In genomic region chr6:28206527-28207243, GRCh38 we compare ENCODE assay signal across 13 cellular contexts. TPM values are rescaled to one million over a fixed set of nuclear protein-coding genes. Genes with fewer than 3 reads are reported as not detected.
DNase-seq lines count a peak whose midpoint lies in the region; ATAC-seq, FAIRE-seq and TF ChIP-seq lines count a peak whose summit lies in the region.
"Had no signal": no experiment of that assay in that cellular context is flagged by ENCODE, and none has a peak within 500 bp of the region (broad histone marks: within the 10 kb centered on the region; RNA-seq: fewer than 3 reads in every experiment).

No MANE protein-coding gene starts in this region.

- no peak for TF ChIP-seq POLR2A in testis (IDR thresholded peaks at IDR 0.05)

- H3K4me3 Mint-ChIP-seq in activated CD4-positive, alpha-beta T cell treated with anti-CD3 and anti-CD28 coated beads, Interleukin-2, amount 10 ng/mL, durations not matched to agents 24 days and 14 days = peak overlapping the region; percentile 73
- peak overlapping the region; percentile 76 for H3K4me3 Mint-ChIP-seq in activated CD8-positive, alpha-beta T cell treated with anti-CD3 and anti-CD28 coated beads for 36 hours
- H3K4me3 Mint-ChIP-seq in Caco-2 (ENCODE audit: unreplicated experiment) = no peak overlapping the region

- no peak for ATAC-seq in activated CD8-positive, alpha-beta T cell treated with anti-CD3 and anti-CD28 coated beads for 36 hours

- H3K27ac ChIP-seq in iPS-18a (ENCODE audit: low read length) = no peak overlapping the region
- H3K27ac ChIP-seq in testis = no peak overlapping the region
- H3K27ac ChIP-seq: PC-9 had no signal

- intact Hi-C loops in activated CD4-positive, alpha-beta T cell treated with anti-CD3 and anti-CD28 coated beads, Interleukin-2, amount 10 ng/mL, durations not matched to agents 24 days and 14 days (cut with micrococcal nuclease) = no loop called here
- intact Hi-C loops in activated CD8-positive, alpha-beta T cell treated with anti-CD3 and anti-CD28 coated beads for 36 hours (cut with micrococcal nuclease) = loop anchor here (5.0 kb wide), 1 partner anchor 59 kb away; no protein-coding TSS in a partner anchor
- intact Hi-C loops in testis (cut with DNase I; ENCODE audit: low total_unique reads) = no loop called here
- intact Hi-C loops in Caco-2 (cut with micrococcal nuclease; ENCODE audit: unreplicated experiment) = no loop called here

- no peak overlapping the region for H3K27ac Mint-ChIP-seq in activated CD4-positive, alpha-beta T cell treated with anti-CD3 and anti-CD28 coated beads, Interleukin-2, amount 10 ng/mL, durations not matched to agents 24 days and 14 days
- H3K27ac Mint-ChIP-seq in activated CD8-positive, alpha-beta T cell treated with anti-CD3 and anti-CD28 coated beads for 36 hours = no peak overlapping the region
- H3K27ac Mint-ChIP-seq in Caco-2 (ENCODE audit: unreplicated experiment) = no peak overlapping the region
- H3K27ac Mint-ChIP-seq: stimulated activated naive CD8-positive, alpha-beta T cell treated with anti-CD3 and anti-CD28 coated beads, Interleukin-15, amount 100 ng/mL, for 72 hours had no signal

- no peak for TF ChIP-seq CTCF in activated CD8-positive, alpha-beta T cell treated with anti-CD3 and anti-CD28 coated beads for 36 hours (IDR thresholded peaks at IDR 0.05)
- TF ChIP-seq CTCF in testis (IDR thresholded peaks at IDR 0.05) (no peak), Caco-2 (IDR thresholded peaks at IDR 0.05; ENCODE audit: insufficient read depth in 1 of 2, low read depth in 1 of 2, low read length in 1 of 2, severe bottlenecking in 1 of 2, unreplicated experiment in 1 of 2) (no peak)

- H3K4me1 ChIP-seq in iPS-18a (ENCODE audit: control insufficient read depth, low read depth, low read length) (peaks cover 14% of the 10 kb centered on the region), testis (no peaks in the 10 kb centered on the region), Caco-2 (no peaks in the 10 kb centered on the region)

- WGBS in testis, 2 donors = 15 to 16% methylated on average over 10 of the region's 10 CpGs

- H3K4me3 ChIP-seq in iPS-18a (ENCODE audit: low read length) = peak overlapping the region; percentile 67
- peak overlapping the region; percentile 17 to 38 for H3K4me3 ChIP-seq in testis
- H3K4me3 ChIP-seq in Caco-2 (ENCODE audit: low read depth, low read length) = no peak overlapping the region

- CTCF ChIA-PET in activated CD8-positive, alpha-beta T cell treated with anti-CD3 and anti-CD28 coated beads for 36 hours (lab: Charles Lee) = interaction anchor here (0.9 kb wide), 1 partner anchor 149 kb away, joined by 3 read pairs; no protein-coding TSS in a partner anchor
- CTCF ChIA-PET in Caco-2 (lab: Charles Lee) = no interaction called here

- H3K27me3 ChIP-seq in iPS-18a (ENCODE audit: control insufficient read depth, insufficient read depth, low read length) (peaks cover 88% of the 10 kb centered on the region), testis (no peaks in the 10 kb centered on the region), Caco-2 (replicated peaks; ENCODE audit: control insufficient read depth, insufficient read depth, low read length) (no peaks in the 10 kb centered on the region)

- no peaks in the 10 kb centered on the region for H3K36me3 ChIP-seq in iPS-18a (ENCODE audit: control insufficient read depth, low read depth, low read length)
- H3K36me3 ChIP-seq in testis (ENCODE audit: low read depth, missing control alignments) = no peaks in the 10 kb centered on the region
- no peaks in the 10 kb centered on the region for H3K36me3 ChIP-seq in Caco-2 (ENCODE audit: control insufficient read depth, insufficient read depth, low read length)

- FAIRE-seq in RCC 7860 (lab: Jason Lieb, UNC) = no peak

- POLR2A ChIA-PET in activated CD8-positive, alpha-beta T cell treated with anti-CD3 and anti-CD28 coated beads for 36 hours (lab: Charles Lee) = interaction anchor here (1.3 kb wide), 1 partner anchor 11 kb away, joined by 3 read pairs; no protein-coding TSS in a partner anchor
- POLR2A ChIA-PET in Caco-2 (lab: Charles Lee) = no interaction called here

- BruUV-seq in Caco-2 (replicated peaks; lab: Mats Ljungman, UMichigan) = no TSS peak

- peaks cover 22% of the 10 kb centered on the region for H3K9me3 Mint-ChIP-seq in activated CD4-positive, alpha-beta T cell treated with anti-CD3 and anti-CD28 coated beads, Interleukin-2, amount 10 ng/mL, durations not matched to agents 24 days and 14 days
- peaks cover 7% of the 10 kb centered on the region for H3K9me3 Mint-ChIP-seq in activated CD8-positive, alpha-beta T cell treated with anti-CD3 and anti-CD28 coated beads for 36 hours
- no peaks in the 10 kb centered on the region for H3K9me3 Mint-ChIP-seq in Caco-2 (ENCODE audit: unreplicated experiment)
- H3K9me3 Mint-ChIP-seq: dendritic cell treated with granulocyte-macrophage colony-stimulating factor and Interleukin-4, amounts not matched to agents 40 ng/mL and 50 ng/mL, for 4 days had no signal

- H3K4me1 Mint-ChIP-seq in activated CD4-positive, alpha-beta T cell treated with anti-CD3 and anti-CD28 coated beads, Interleukin-2, amount 10 ng/mL, durations not matched to agents 24 days and 14 days = peaks cover 16% of the 10 kb centered on the region
- H3K4me1 Mint-ChIP-seq in activated CD8-positive, alpha-beta T cell treated with anti-CD3 and anti-CD28 coated beads for 36 hours (ENCODE audit: low read depth) = peaks cover 14% of the 10 kb centered on the region
- no peaks in the 10 kb centered on the region for H3K4me1 Mint-ChIP-seq in Caco-2 (ENCODE audit: low read depth, unreplicated experiment)

- H3K36me3 Mint-ChIP-seq in activated CD4-positive, alpha-beta T cell treated with anti-CD3 and anti-CD28 coated beads, Interleukin-2, amount 10 ng/mL, durations not matched to agents 24 days and 14 days (ENCODE audit: low read depth) = no peaks in the 10 kb centered on the region
- peaks cover 6% of the 10 kb centered on the region for H3K36me3 Mint-ChIP-seq in activated CD8-positive, alpha-beta T cell treated with anti-CD3 and anti-CD28 coated beads for 36 hours (ENCODE audit: low read depth)
- H3K36me3 Mint-ChIP-seq in Caco-2 (ENCODE audit: insufficient read depth, unreplicated experiment) = no peaks in the 10 kb centered on the region

- H3K9me3 ChIP-seq in iPS-18a (ENCODE audit: control insufficient read depth, low read depth, low read length) = no peaks in the 10 kb centered on the region
- H3K9me3 ChIP-seq in testis = no peaks in the 10 kb centered on the region
- no peaks in the 10 kb centered on the region for H3K9me3 ChIP-seq in Caco-2

- DNase-seq in activated CD4-positive, alpha-beta T cell treated with anti-CD3 and anti-CD28 coated beads, Interleukin-2, amount 10 ng/mL, durations not matched to agents 24 days and 14 days = peak; percentile 52
- no peak for DNase-seq in activated CD4-positive, alpha-beta T cell treated with anti-CD3 and anti-CD28 coated beads for 48 hours
- no peak for DNase-seq in activated CD8-positive, alpha-beta T cell treated with anti-CD3 and anti-CD28 coated beads for 36 hours
- no peak for DNase-seq in testis
- no peak for DNase-seq in SKM-1 treated with dmso at 0.1 percent for 144 hours (lab: John Stamatoyannopoulos, UW; ENCODE audit: unreplicated experiment)
- DNase-seq in RCC 7860 (ENCODE audit: low spot score) = no peak
- DNase-seq in Caco-2 = no peak
- DNase-seq: activated gamma-delta T cell, PC-9 had no signal

- peaks cover 61% of the 10 kb centered on the region for H3K27me3 Mint-ChIP-seq in activated CD4-positive, alpha-beta T cell treated with anti-CD3 and anti-CD28 coated beads, Interleukin-2, amount 10 ng/mL, durations not matched to agents 24 days and 14 days
- peaks cover 63% of the 10 kb centered on the region for H3K27me3 Mint-ChIP-seq in activated CD8-positive, alpha-beta T cell treated with anti-CD3 and anti-CD28 coated beads for 36 hours
- peaks cover 14% of the 10 kb centered on the region for H3K27me3 Mint-ChIP-seq in Caco-2 (ENCODE audit: insufficient read depth, unreplicated experiment)

- no peak overlapping the region for H3K9ac ChIP-seq in iPS-18a (ENCODE audit: low read length)

RNA-seq across cellular contexts. Expression of gene ZSCAN9, which starts 18.4 kb away (rescaled TPM):
- 5.2 and 6.3 TPM in 2 replicates for total RNA-seq in activated CD4-positive, alpha-beta T cell treated with anti-CD3 and anti-CD28 coated beads, Interleukin-2, amount 10 ng/mL, durations not matched to agents 24 days and 14 days
- total RNA-seq in activated CD8-positive, alpha-beta T cell treated with anti-CD3 and anti-CD28 coated beads for 36 hours = 1 to 10 TPM; 2.5 to 3.0 TPM
- total RNA-seq in testis (10 to 100 TPM; 36.5 to 38.2 TPM), Caco-2 (2022) (13.7 and 13.9 TPM in 2 replicates)
- 39.6 TPM for polyA plus RNA-seq in testis (ENCODE audit: insufficient read depth, low read depth, low replicate concordance)

RNA-seq across cellular contexts. Expression of gene ZKSCAN4, which starts 45.4 kb away (rescaled TPM):
- total RNA-seq in activated CD4-positive, alpha-beta T cell treated with anti-CD3 and anti-CD28 coated beads, Interleukin-2, amount 10 ng/mL, durations not matched to agents 24 days and 14 days = 3.8 and 4.9 TPM in 2 replicates
- 1 to 10 TPM; 3.5 to 3.6 TPM for total RNA-seq in activated CD8-positive, alpha-beta T cell treated with anti-CD3 and anti-CD28 coated beads for 36 hours
- total RNA-seq in testis (1 to 10 TPM; 7.2 to 8.8 TPM), Caco-2 (2022) (5.0 and 5.5 TPM in 2 replicates)
- 23.2 TPM for polyA plus RNA-seq in testis (ENCODE audit: insufficient read depth, low read depth, low replicate concordance)

RNA-seq across cellular contexts. Expression of gene NKAPL, which starts 52.4 kb away (rescaled TPM):
- total RNA-seq in activated CD4-positive, alpha-beta T cell treated with anti-CD3 and anti-CD28 coated beads, Interleukin-2, amount 10 ng/mL, durations not matched to agents 24 days and 14 days = not detected in 2 replicates
- not detected for total RNA-seq in activated CD8-positive, alpha-beta T cell treated with anti-CD3 and anti-CD28 coated beads for 36 hours
- total RNA-seq in testis (10 to 100 TPM; 19.1 to 30.1 TPM), Caco-2 (2022) (not detected in 2 replicates)
- 27.2 TPM for polyA plus RNA-seq in testis (ENCODE audit: insufficient read depth, low read depth, low replicate concordance)
- total RNA-seq: myocyte, PC-9 had no signal

Comparison
In these comparisons a context has a peak if more than half of its experiments do, and no peak if none do; other contexts are left out.
1. RNA of gene NKAPL, which starts 52.4 kb away (total RNA-seq): 19.1 to 30.1 TPM in testis; not detected in activated CD8-positive, alpha-beta T cell treated with anti-CD3 and anti-CD28 coated beads for 36 hours, not detected in activated CD4-positive, alpha-beta T cell treated with anti-CD3 and anti-CD28 coated beads, Interleukin-2, amount 10 ng/mL, durations not matched to agents 24 days and 14 days and not detected in Caco-2; every median in the first group is over 10 times any median in the second.